Comparison of ENCODE assay signal across 18 cellular contexts in genomic region chr9:133784731-133785561, GRCh38. TPM values are rescaled to one million over a fixed set of nuclear protein-coding genes. Genes with fewer than 3 reads are reported as not detected.
"Had no signal": no experiment of that assay in that cellular context is flagged by ENCODE, and none has a peak within 500 bp of the region (broad histone marks: within the 10 kb centered on the region; RNA-seq: fewer than 3 reads in every experiment).

No MANE protein-coding gene starts in this region.

- H3K4me1 ChIP-seq: prostate gland, testis had no signal

- H3K9me3 Mint-ChIP-seq: activated CD4-positive, alpha-beta memory T cell treated with anti-CD3 and anti-CD28 coated beads for 36 hours; mesothelial cell of epicardium; WTC11 had no signal

- H3K27ac ChIP-seq: esophagus squamous epithelium, lower lobe of right lung, prostate gland, right atrium auricular region, skin epidermis, testis, upper lobe of left lung had no signal

- H3K4me1 Mint-ChIP-seq: WTC11 had no signal

- H3K9me3 ChIP-seq: esophagus squamous epithelium, lower lobe of right lung, prostate gland, right atrium auricular region, testis, upper lobe of left lung had no signal

- H3K4me3 ChIP-seq: esophagus squamous epithelium, lower lobe of right lung, prostate gland, right atrium auricular region, skin epidermis, testis, upper lobe of left lung had no signal

- FAIRE-seq: islet of Langerhans, TTC549 had no signal

- H3K4me3 Mint-ChIP-seq: activated CD4-positive, alpha-beta memory T cell treated with anti-CD3 and anti-CD28 coated beads for 36 hours; activated naive CD8-positive, alpha-beta T cell; mesothelial cell of epicardium; WTC11 had no signal

- H3K27ac Mint-ChIP-seq: activated CD4-positive, alpha-beta memory T cell treated with anti-CD3 and anti-CD28 coated beads for 36 hours; activated naive CD8-positive, alpha-beta T cell; mesothelial cell of epicardium; WTC11 had no signal

- DNase-seq: activated CD4-positive, alpha-beta memory T cell treated with anti-CD3 and anti-CD28 coated beads for 36 hours; activated CD4-positive, alpha-beta T cell treated with anti-CD3 and anti-CD28 coated beads for 4 hours; activated T-cell treated with anti-CD3 and anti-CD28 coated beads for 4 hours; dermis blood vessel endothelial cell; effector memory CD4-positive, alpha-beta T cell; esophagus squamous epithelium; lower lobe of right lung; testis had no signal

- H3K27me3 ChIP-seq: esophagus squamous epithelium, right atrium auricular region, testis, upper lobe of left lung had no signal

- ATAC-seq: lower lobe of right lung, WTC11 had no signal

- H3K36me3 ChIP-seq: prostate gland, right atrium auricular region had no signal

- H3K27me3 Mint-ChIP-seq: activated naive CD8-positive, alpha-beta T cell had no signal

RNA-seq across cellular contexts. Expression of gene SARDH, which starts 46.8 kb away (rescaled TPM):
- polyA plus RNA-seq: neural cell had no signal
